ENCODE assay signal across 12 cellular contexts in the genomic region with DNA sequence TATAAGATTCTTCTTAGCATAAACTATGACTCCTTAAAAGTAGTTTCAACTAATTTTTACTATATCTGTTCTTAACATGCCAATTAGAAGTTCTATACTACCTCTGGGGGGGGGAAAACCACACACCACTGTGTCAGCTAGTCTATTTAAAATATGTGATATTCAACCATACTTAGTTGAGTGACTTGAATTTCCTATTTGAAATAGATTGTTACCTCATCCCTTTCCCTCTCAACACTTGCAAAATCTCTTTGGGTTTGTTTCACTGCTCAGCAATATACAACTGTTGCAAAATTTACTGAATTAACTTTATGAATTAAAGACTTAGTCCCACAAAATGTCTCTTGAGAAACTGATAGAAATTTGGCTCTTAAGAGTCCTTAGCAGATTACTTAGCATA.
"Had no signal": no experiment of that assay in that cellular context is flagged by ENCODE, and none has a peak within 500 bp of the region (broad histone marks: within the 10 kb centered on the region; RNA-seq: fewer than 3 reads in every experiment).

No MANE protein-coding gene starts in this region.

- H3K36me3 ChIP-seq: ascending aorta, right lobe of liver, upper lobe of left lung had no signal

- H3K9me3 ChIP-seq: ascending aorta, right lobe of liver, upper lobe of left lung had no signal

- H3K4me1 ChIP-seq: ascending aorta had no signal

- H3K27ac ChIP-seq: ascending aorta, right lobe of liver, upper lobe of left lung had no signal

- H3K4me3 ChIP-seq: ascending aorta, right lobe of liver, upper lobe of left lung had no signal

- ATAC-seq: natural killer cell treated with Interleukin-12 subunit alpha and Interleukin-12 subunit beta and Interleukin-15 and Interleukin-18, amount 100 ng/mL, for 72 hours; stimulated activated naive CD8-positive, alpha-beta T cell treated with anti-CD3 and anti-CD28 coated beads, Interleukin-15, amount 100 ng/mL, for 72 hours had no signal

- H3K27me3 ChIP-seq: ascending aorta, right lobe of liver, upper lobe of left lung had no signal

- DNase-seq: activated CD4-positive, alpha-beta T cell treated with anti-CD3 and anti-CD28 coated beads, Interleukin-2, amount 50 U/mL, for 1 hour; activated naive CD4-positive, alpha-beta T cell; activated naive CD8-positive, alpha-beta T cell treated with anti-CD3 and anti-CD28 coated beads, Interleukin-2, amount 10 ng/mL, durations not matched to agents 7 days and 5 days; erythroblast; foreskin fibroblast; hippocampal formation; mesenchymal stem cell; right lobe of liver; stimulated activated naive CD8-positive, alpha-beta T cell treated with anti-CD3 and anti-CD28 coated beads, Interleukin-15, amount 100 ng/mL, for 72 hours; upper lobe of left lung had no signal
